ENCODE assay signal across 8 cellular contexts in genomic region chr7:33722383-33723096, GRCh38.
DNase-seq lines count a peak whose midpoint lies in the region; TF ChIP-seq lines count a peak whose summit lies in the region.

No MANE protein-coding gene starts in this region.

- no peaks in the 10 kb centered on the region for H3K4me1 Mint-ChIP-seq in activated CD4-positive, alpha-beta T cell treated with anti-CD3 and anti-CD28 coated beads, Interleukin-2, amount 10 ng/mL, durations not matched to agents 24 days and 14 days

- H3K4me1 ChIP-seq in SJCRH30 (peaks cover 25% of the 10 kb centered on the region), tibial nerve (peaks cover 0 to 10% (median 7%) of the 10 kb centered on the region in 4 donors)

- TF ChIP-seq EP300 in tibial nerve (IDR thresholded peaks at IDR 0.05) = no peak

- H3K27me3 ChIP-seq in SJCRH30 (no peaks in the 10 kb centered on the region), tibial nerve (no peaks in the 10 kb centered on the region)

- no peaks in the 10 kb centered on the region for H3K27me3 Mint-ChIP-seq in activated CD4-positive, alpha-beta T cell treated with anti-CD3 and anti-CD28 coated beads, Interleukin-2, amount 10 ng/mL, durations not matched to agents 24 days and 14 days

- H3K27ac ChIP-seq in SJCRH30 (peak overlapping the region; percentile 90), tibial nerve (no peak overlapping the region)

- no peak for TF ChIP-seq POLR2A in tibial nerve (IDR thresholded peaks at IDR 0.05)

- intact Hi-C loops in activated CD4-positive, alpha-beta T cell treated with anti-CD3 and anti-CD28 coated beads, Interleukin-2, amount 10 ng/mL, durations not matched to agents 24 days and 14 days (cut with micrococcal nuclease) = no loop called here

- no peak overlapping the region for H3K27ac Mint-ChIP-seq in activated CD4-positive, alpha-beta T cell treated with anti-CD3 and anti-CD28 coated beads, Interleukin-2, amount 10 ng/mL, durations not matched to agents 24 days and 14 days

- 71 to 78% methylated on average over 15 of the region's 15 CpGs for WGBS in tibial nerve, 2 donors

- H3K36me3 ChIP-seq in SJCRH30 = no peaks in the 10 kb centered on the region
- no peaks in the 10 kb centered on the region for H3K36me3 ChIP-seq in tibial nerve

- no peaks in the 10 kb centered on the region for H3K36me3 Mint-ChIP-seq in activated CD4-positive, alpha-beta T cell treated with anti-CD3 and anti-CD28 coated beads, Interleukin-2, amount 10 ng/mL, durations not matched to agents 24 days and 14 days (ENCODE audit: low read depth)

- no peak for TF ChIP-seq CTCF in tibial nerve (IDR thresholded peaks at IDR 0.05)

- no peak overlapping the region for H3K4me3 Mint-ChIP-seq in activated CD4-positive, alpha-beta T cell treated with anti-CD3 and anti-CD28 coated beads, Interleukin-2, amount 10 ng/mL, durations not matched to agents 24 days and 14 days

- H3K4me3 ChIP-seq in SJCRH30 (peak overlapping the region; percentile 40), tibial nerve (no peak overlapping the region)

- no peaks in the 10 kb centered on the region for H3K9me3 ChIP-seq in SJCRH30 (replicated peaks)
- H3K9me3 ChIP-seq in tibial nerve = peaks cover 0 to 7% (median 0%) of the 10 kb centered on the region in 4 donors

- peak; percentile 87 for DNase-seq in HCEC 1CT
- peak; percentile 98 for DNase-seq in SJCRH30
- DNase-seq in fibroblast of peridontal ligament (ENCODE audit: extremely low read depth) = peak; percentile 51
- DNase-seq in retina = peak; percentile 49
- DNase-seq in stimulated activated naive CD4-positive, alpha-beta T cell (lab: John Stamatoyannopoulos, UW) = no peak
- DNase-seq in COR-L47 (lab: John Stamatoyannopoulos, UW) = no peak
- no peak for DNase-seq in tibial nerve (ENCODE audit: low spot score in 2 of 2)
- no peak for DNase-seq in activated CD4-positive, alpha-beta T cell treated with anti-CD3 and anti-CD28 coated beads, Interleukin-2, amount 10 ng/mL, durations not matched to agents 24 days and 14 days

- no peaks in the 10 kb centered on the region for H3K9me3 Mint-ChIP-seq in activated CD4-positive, alpha-beta T cell treated with anti-CD3 and anti-CD28 coated beads, Interleukin-2, amount 10 ng/mL, durations not matched to agents 24 days and 14 days

Comparison
In these comparisons a context has a peak if more than half of its experiments do, and no peak if none do; other contexts are left out.
1. DNase-seq: peak in HCEC 1CT (single experiment), SJCRH30 (2 of 2), fibroblast of peridontal ligament (single experiment) and retina (single experiment); none in stimulated activated naive CD4-positive, alpha-beta T cell (0 of 6), COR-L47 (single experiment), tibial nerve (0 of 2) and activated CD4-positive, alpha-beta T cell treated with anti-CD3 and anti-CD28 coated beads, Interleukin-2, amount 10 ng/mL, durations not matched to agents 24 days and 14 days (single experiment).